Comparison of ENCODE assay signal across 8 cellular contexts in genomic region chr19:2478756-2479555, GRCh38. TPM values are rescaled to one million over a fixed set of nuclear protein-coding genes. Genes with fewer than 3 reads are reported as not detected.
DNase-seq lines count a peak whose midpoint lies in the region; ATAC-seq and TF ChIP-seq lines count a peak whose summit lies in the region.

No MANE protein-coding gene starts in this region.

- TF ChIP-seq CTCF in suprapubic skin (IDR thresholded peaks at IDR 0.05): no peak

- H3K9ac ChIP-seq in muscle layer of colon (ENCODE audit: low read length): peak overlapping the region; percentile 87

- DNase-seq in CD1c-positive myeloid dendritic cell (ENCODE audit: extremely low spot score): peak; percentile 84
- peak; percentile 82 for DNase-seq in M059J (ENCODE audit: low read depth)
- peak; percentile 54 for DNase-seq in activated T-cell treated with anti-CD3 and anti-CD28 coated beads for 1 hour (ENCODE audit: low read depth)
- DNase-seq in suprapubic skin (ENCODE audit: low spot score in 2 of 2): peak; percentile 90 to 95
- DNase-seq in NCI-H1930 (lab: John Stamatoyannopoulos, UW): no peak

- 4% methylated on average over 35 of the region's 39 CpGs for WGBS in suprapubic skin

- H3K27ac ChIP-seq in muscle layer of colon (ENCODE audit: low read depth, low read length) (peak overlapping the region; percentile 99), suprapubic skin (peak overlapping the region; percentile 85)

- H3K9me3 ChIP-seq in muscle layer of colon (ENCODE audit: low read length) (no peaks in the 10 kb centered on the region), suprapubic skin (peaks cover 7% of the 10 kb centered on the region)

- peak overlapping the region; percentile 99 for H3K4me3 ChIP-seq in muscle layer of colon (ENCODE audit: low read depth in 1 of 2, low read length in 2 of 2)
- H3K4me3 ChIP-seq in suprapubic skin: peak overlapping the region; percentile 89

- ATAC-seq in esophagus mucosa (peak; percentile 53), GM21367 (IDR thresholded peaks at IDR 0.05; ENCODE audit: unreplicated experiment) (no peak)

- TF ChIP-seq EP300 in suprapubic skin (IDR thresholded peaks at IDR 0.05): no peak

- no peak for TF ChIP-seq POLR2A in suprapubic skin (IDR thresholded peaks at IDR 0.05)

- peaks cover 16% of the 10 kb centered on the region for H3K4me1 ChIP-seq in muscle layer of colon (ENCODE audit: insufficient read depth, low read length)
- peaks cover 39% of the 10 kb centered on the region for H3K4me1 ChIP-seq in suprapubic skin

- H3K36me3 ChIP-seq in muscle layer of colon (ENCODE audit: insufficient read depth, low read length) (no peaks in the 10 kb centered on the region), suprapubic skin (peaks cover 11% of the 10 kb centered on the region)

- no peaks in the 10 kb centered on the region for H3K27me3 ChIP-seq in muscle layer of colon (ENCODE audit: control insufficient read depth in 1 of 2, insufficient read depth in 2 of 2, low read length in 2 of 2)
- no peaks in the 10 kb centered on the region for H3K27me3 ChIP-seq in suprapubic skin

RNA-seq across cellular contexts. Expression of gene GADD45B, which starts 3.0 kb away (rescaled TPM):
- total RNA-seq in M059J (2014; rRNA removed; shearing (Covaris generic)): 38.8 and 54.0 TPM in 2 replicates
- 26.3 TPM for total RNA-seq in esophagus mucosa
- 100 to 1,000 TPM in 1 of 4 donors, 10 to 100 TPM in 3; 52.5 to 134 (median 68.7) TPM for total RNA-seq in suprapubic skin

RNA-seq across cellular contexts. Expression of gene LMNB2, which starts 22.2 kb away (rescaled TPM):
- 57.9 and 114 TPM in 2 replicates for total RNA-seq in M059J (2014; rRNA removed; shearing (Covaris generic))
- 50.4 TPM for total RNA-seq in esophagus mucosa
- 10 to 100 TPM; 17.1 to 26.8 (median 24.7) TPM for total RNA-seq in suprapubic skin

RNA-seq across cellular contexts. Expression of gene TIMM13, which starts 51.6 kb away (rescaled TPM):
- 38.5 and 48.3 TPM in 2 replicates for total RNA-seq in M059J (2014; rRNA removed; shearing (Covaris generic))
- total RNA-seq in esophagus mucosa: 106 TPM
- 10 to 100 TPM; 22.1 to 48.6 (median 46.6) TPM for total RNA-seq in suprapubic skin

Comparison
In these comparisons a context has a peak if more than half of its experiments do, and no peak if none do; other contexts are left out.
1. DNase-seq: peak in CD1c-positive myeloid dendritic cell (single experiment), M059J (single experiment), activated T-cell treated with anti-CD3 and anti-CD28 coated beads for 1 hour (single experiment) and suprapubic skin (2 of 2); none in NCI-H1930 (0 of 2).